In genomic region chr19:16351133-16351809, GRCh38 we compare ENCODE assay signal across 1 cellular context.
TF ChIP-seq lines count a peak whose summit lies in the region.

No MANE protein-coding gene starts in this region.

TF ChIP-seq in WTC11, 78 proteins besides CTCF, POLR2A, EP300 and RAD21 (continued from another document):
- TF ChIP-seq, protein P1, sequence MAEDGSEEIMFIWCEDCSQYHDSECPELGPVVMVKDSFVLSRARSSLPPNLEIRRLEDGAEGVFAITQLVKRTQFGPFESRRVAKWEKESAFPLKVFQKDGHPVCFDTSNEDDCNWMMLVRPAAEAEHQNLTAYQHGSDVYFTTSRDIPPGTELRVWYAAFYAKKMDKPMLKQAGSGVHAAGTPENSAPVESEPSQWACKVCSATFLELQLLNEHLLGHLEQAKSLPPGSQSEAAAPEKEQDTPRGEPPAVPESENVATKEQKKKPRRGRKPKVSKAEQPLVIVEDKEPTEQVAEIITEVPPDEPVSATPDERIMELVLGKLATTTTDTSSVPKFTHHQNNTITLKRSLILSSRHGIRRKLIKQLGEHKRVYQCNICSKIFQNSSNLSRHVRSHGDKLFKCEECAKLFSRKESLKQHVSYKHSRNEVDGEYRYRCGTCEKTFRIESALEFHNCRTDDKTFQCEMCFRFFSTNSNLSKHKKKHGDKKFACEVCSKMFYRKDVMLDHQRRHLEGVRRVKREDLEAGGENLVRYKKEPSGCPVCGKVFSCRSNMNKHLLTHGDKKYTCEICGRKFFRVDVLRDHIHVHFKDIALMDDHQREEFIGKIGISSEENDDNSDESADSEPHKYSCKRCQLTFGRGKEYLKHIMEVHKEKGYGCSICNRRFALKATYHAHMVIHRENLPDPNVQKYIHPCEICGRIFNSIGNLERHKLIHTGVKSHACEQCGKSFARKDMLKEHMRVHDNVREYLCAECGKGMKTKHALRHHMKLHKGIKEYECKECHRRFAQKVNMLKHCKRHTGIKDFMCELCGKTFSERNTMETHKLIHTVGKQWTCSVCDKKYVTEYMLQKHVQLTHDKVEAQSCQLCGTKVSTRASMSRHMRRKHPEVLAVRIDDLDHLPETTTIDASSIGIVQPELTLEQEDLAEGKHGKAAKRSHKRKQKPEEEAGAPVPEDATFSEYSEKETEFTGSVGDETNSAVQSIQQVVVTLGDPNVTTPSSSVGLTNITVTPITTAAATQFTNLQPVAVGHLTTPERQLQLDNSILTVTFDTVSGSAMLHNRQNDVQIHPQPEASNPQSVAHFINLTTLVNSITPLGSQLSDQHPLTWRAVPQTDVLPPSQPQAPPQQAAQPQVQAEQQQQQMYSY (CRISPR knock-in tag; IDR thresholded peaks at IDR 0.05): no peak
- TF ChIP-seq MYBL2 (CRISPR knock-in tag; IDR thresholded peaks at IDR 0.05): no peak
